In genomic region chr1:224459936-224460335, GRCh38 we compare ENCODE assay signal across 15 cellular contexts.
"Had no signal": no experiment of that assay in that cellular context is flagged by ENCODE, and none has a peak within 500 bp of the region (broad histone marks: within the 10 kb centered on the region; RNA-seq: fewer than 3 reads in every experiment).

No MANE protein-coding gene starts in this region.

- H3K4me3 ChIP-seq: adrenal gland, heart right ventricle had no signal

- H3K36me3 ChIP-seq: adrenal gland had no signal

- ATAC-seq: foreskin keratinocyte, heart right ventricle, left ventricle myocardium superior had no signal

- DNase-seq: activated CD4-positive, alpha-beta T cell treated with anti-CD3 and anti-CD28 coated beads, Interleukin-2, amount 50 U/mL, for 4 hours; activated CD4-positive, CD25-positive, alpha-beta regulatory T cell treated with anti-CD3 and anti-CD28 coated beads, Interleukin-2, amount 50 U/mL, for 72 hours; activated CD8-positive, alpha-beta memory T cell treated with anti-CD3 and anti-CD28 coated beads, Interleukin-2, amount 50 U/mL, for 48 hours; activated naive CD4-positive, alpha-beta T cell; adrenal gland; dermis blood vessel endothelial cell; foreskin keratinocyte; heart right ventricle; islet precursor cell; left ventricle myocardium superior; retina; SHP77 treated with DMSO at 0.1 percent for 48 hours; stimulated activated CD4-positive, alpha-beta T cell treated with anti-CD3 and anti-CD28 coated beads, Interleukin-15, amount 100 ng/mL, for 24 hours; stimulated activated CD4-positive, alpha-beta T cell treated with anti-CD3 and anti-CD28 coated beads, Interleukin-4, amount 100 ng/mL, for 24 hours had no signal

- H3K9ac ChIP-seq: parathyroid adenoma had no signal

- H3K9me3 ChIP-seq: adrenal gland, heart right ventricle had no signal

- H3K27ac ChIP-seq: foreskin keratinocyte, parathyroid adenoma had no signal

- H3K4me1 ChIP-seq: parathyroid adenoma had no signal

- H3K27me3 ChIP-seq: adrenal gland, foreskin keratinocyte, heart right ventricle had no signal
